10 cellular contexts compared by ENCODE assay signal in the genomic region with DNA sequence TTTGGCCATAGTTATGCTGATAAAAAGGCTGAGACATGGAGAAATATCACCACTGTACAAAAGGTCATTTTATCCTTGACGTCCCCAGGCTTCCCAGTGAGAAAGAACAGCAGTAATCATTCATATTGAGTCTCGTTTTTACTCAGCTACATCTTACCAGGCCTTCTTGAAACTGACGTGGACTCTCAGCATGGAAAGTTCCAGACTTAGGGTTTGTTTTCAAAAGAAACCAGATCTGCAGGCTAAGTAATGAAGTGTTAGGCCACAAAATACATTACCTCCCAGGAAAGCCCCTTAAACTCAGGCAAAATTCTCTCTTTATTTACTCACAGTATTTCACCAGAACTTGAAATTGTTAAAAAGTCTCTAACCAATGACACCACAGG.
DNase-seq lines count a peak whose midpoint lies in the region; ATAC-seq and TF ChIP-seq lines count a peak whose summit lies in the region.
"Had no signal": no experiment of that assay in that cellular context is flagged by ENCODE, and none has a peak within 500 bp of the region (broad histone marks: within the 10 kb centered on the region; RNA-seq: fewer than 3 reads in every experiment).

No MANE protein-coding gene starts in this region.

- H4K20me1 ChIP-seq in hepatocyte (ENCODE audit: insufficient read depth, poor library complexity, severe bottlenecking) = no peaks in the 10 kb centered on the region

- H3K36me3 Mint-ChIP-seq in T-helper 17 cell (ENCODE audit: low read depth) (no peaks in the 10 kb centered on the region), progenitor cell of endocrine pancreas (ENCODE audit: insufficient read depth) (no peaks in the 10 kb centered on the region)

- H3K4me3 ChIP-seq in GM06990 (replicated peaks; ENCODE audit: low read depth, low read length) = no peak overlapping the region
- H3K4me3 ChIP-seq in hepatocyte = no peak overlapping the region
- H3K4me3 ChIP-seq: GM23248 had no signal

- no peak overlapping the region for H2AFZ ChIP-seq in hepatocyte

- H3K27ac ChIP-seq in hepatocyte = no peak overlapping the region
- H3K27ac ChIP-seq: GM23248 had no signal

- H3K27me3 Mint-ChIP-seq in T-helper 17 cell = no peaks in the 10 kb centered on the region
- H3K27me3 Mint-ChIP-seq in progenitor cell of endocrine pancreas = peaks cover 3% of the 10 kb centered on the region

- H3K4me1 Mint-ChIP-seq in T-helper 17 cell (peaks cover 21% of the 10 kb centered on the region), progenitor cell of endocrine pancreas (ENCODE audit: low read depth) (peaks cover 2% of the 10 kb centered on the region)

- no peaks in the 10 kb centered on the region for H3K9me3 Mint-ChIP-seq in progenitor cell of endocrine pancreas (ENCODE audit: low read depth)

- peak; percentile 63 for ATAC-seq in GM18907 (IDR thresholded peaks at IDR 0.05; ENCODE audit: unreplicated experiment)
- ATAC-seq in HG02852 (IDR thresholded peaks at IDR 0.05; ENCODE audit: unreplicated experiment) = peak; percentile 58
- no peak for ATAC-seq in T-helper 17 cell

- no peaks in the 10 kb centered on the region for H3K9me3 ChIP-seq in T-helper 17 cell (ENCODE audit: control insufficient read depth, low read length, poor library complexity, severe bottlenecking)
- H3K9me3 ChIP-seq in hepatocyte (ENCODE audit: low read depth) = no peaks in the 10 kb centered on the region

- H3K36me3 ChIP-seq in GM06990 (ENCODE audit: control insufficient read depth, insufficient read depth, low read length) (no peaks in the 10 kb centered on the region), hepatocyte (replicated peaks; ENCODE audit: insufficient read depth, low read depth) (no peaks in the 10 kb centered on the region)

- TF ChIP-seq CTCF in GM06990 (IDR thresholded peaks at IDR 0.05; ENCODE audit: insufficient read depth, low read length, poor library complexity, severe bottlenecking) (no peak), progenitor cell of endocrine pancreas (IDR thresholded peaks at IDR 0.05; ENCODE audit: unreplicated experiment) (no peak), hepatocyte (IDR thresholded peaks at IDR 0.05; ENCODE audit: poor library complexity) (no peak)

- H3K79me2 ChIP-seq in hepatocyte = no peaks in the 10 kb centered on the region

- peak; percentile 63 for DNase-seq in GM06990 (ENCODE audit: extremely low read depth, insufficient read length)
- DNase-seq in T-helper 17 cell = no peak
- no peak for DNase-seq in progenitor cell of endocrine pancreas (ENCODE audit: low spot score, unreplicated experiment)
- DNase-seq in hepatocyte (ENCODE audit: low spot score) = no peak
- no peak for DNase-seq in NCI-H146 treated with DMSO at 0.1 percent for 48 hours (lab: John Stamatoyannopoulos, UW; ENCODE audit: unreplicated experiment)
- no peak for DNase-seq in iPS-NIHi11 (ENCODE audit: low spot score)
- DNase-seq: GM23248, head of caudate nucleus had no signal

- H3K4me1 ChIP-seq in hepatocyte (ENCODE audit: insufficient read depth) = no peaks in the 10 kb centered on the region

- no peak overlapping the region for H3K4me3 Mint-ChIP-seq in T-helper 17 cell
- H3K4me3 Mint-ChIP-seq in progenitor cell of endocrine pancreas (ENCODE audit: low read depth) = no peak overlapping the region

- peak overlapping the region; percentile 94 for H3K27ac Mint-ChIP-seq in T-helper 17 cell
- no peak overlapping the region for H3K27ac Mint-ChIP-seq in progenitor cell of endocrine pancreas

- H3K27me3 ChIP-seq in GM06990 (replicated peaks; ENCODE audit: control insufficient read depth, insufficient read depth, low read length) (no peaks in the 10 kb centered on the region), hepatocyte (no peaks in the 10 kb centered on the region)

- H3K4me2 ChIP-seq in hepatocyte = no peak overlapping the region

- H3K9me2 ChIP-seq in hepatocyte (replicated peaks; ENCODE audit: insufficient read depth) = no peaks in the 10 kb centered on the region

- WGBS in hepatocyte (ENCODE audit: low lambda C conversion rate, missing lambda C conversion rate) = 78% methylated on average over 3 of the region's 3 CpGs
